ENCODE assay signal across 24 cellular contexts in genomic region chr4:109383823-109384222, GRCh38. TPM values are rescaled to one million over a fixed set of nuclear protein-coding genes. Genes with fewer than 3 reads are reported as not detected.
DNase-seq lines count a peak whose midpoint lies in the region; TF ChIP-seq lines count a peak whose summit lies in the region.
"Had no signal": no experiment of that assay in that cellular context is flagged by ENCODE, and none has a peak within 500 bp of the region (broad histone marks: within the 10 kb centered on the region; RNA-seq: fewer than 3 reads in every experiment).

No MANE protein-coding gene starts in this region.

- peak overlapping the region; percentile 59 for H4K91ac ChIP-seq in mesenchymal stem cell (ENCODE audit: low read length)

- POLR2A ChIA-PET in HEK293 (lab: Yijun Ruan, JAX): no interaction called here
- POLR2A ChIA-PET in OCI-LY7 (lab: Charles Lee): no interaction called here

- H3K4me1 ChIP-seq in HEK293 (ENCODE audit: control insufficient read depth, insufficient read depth, low read length) (peaks cover 6% of the 10 kb centered on the region), OCI-LY7 (ENCODE audit: insufficient read depth, low read length, poor library complexity, severe bottlenecking) (no peaks in the 10 kb centered on the region), mesenchymal stem cell (ENCODE audit: control insufficient read depth, insufficient read depth, low read depth, low read length) (no peaks in the 10 kb centered on the region)
- no peaks in the 10 kb centered on the region for H3K4me1 ChIP-seq in effector memory CD4-positive, alpha-beta T cell (ENCODE audit: control insufficient read depth, insufficient read depth, low read length, poor library complexity, severe bottlenecking)
- H3K4me1 ChIP-seq: Caco-2 had no signal

- WGBS in mesenchymal stem cell: 94% methylated on average over 6 of the region's 6 CpGs

- no peak overlapping the region for H3K23ac ChIP-seq in mesenchymal stem cell (ENCODE audit: low read length in 2 of 2)

- no peak overlapping the region for H2AK5ac ChIP-seq in mesenchymal stem cell (ENCODE audit: low read length, severe bottlenecking)

- H3K14ac ChIP-seq in mesenchymal stem cell (ENCODE audit: low read length in 2 of 2): no peak overlapping the region

- BruUV-seq in OCI-LY7 (replicated peaks; lab: Mats Ljungman, UMichigan): no TSS peak

- H3K4ac ChIP-seq in mesenchymal stem cell (ENCODE audit: low read depth in 1 of 2, low read length in 2 of 2): no peak overlapping the region

- no peak overlapping the region for H3K9ac ChIP-seq in mesenchymal stem cell (ENCODE audit: low read length)
- H3K9ac ChIP-seq: BLaER1 treated with 17β-estradiol and CSF1 and Interleukin-3, amounts not matched to agents 10 nM and 100 nM had no signal

- DNase-seq in DMS 273 (lab: John Stamatoyannopoulos, UW; ENCODE audit: unreplicated experiment) (peak; percentile 9), DMS 273 treated with DMSO at 0.1 percent for 48 hours (lab: John Stamatoyannopoulos, UW) (no peak), OCI-LY7 (ENCODE audit: low spot score) (peak; percentile 7), mesenchymal stem cell (no peak), HuH-7 (ENCODE audit: low spot score) (no peak), AG08395 (ENCODE audit: low spot score) (no peak)
- DNase-seq in effector memory CD4-positive, alpha-beta T cell: no peak
- DNase-seq: ACHN; Caco-2; CD4-positive, alpha-beta memory T cell; DMS153; GDM1; Karpas-422; NCI-H1417 treated with DMSO at 0.1 percent for 48 hours; NCI-H1930; NCI-H446; NCI-H526 treated with DMSO at 0.1 percent for 48 hours; OCI-M1; SW 1271; T-helper 17 cell had no signal

- peaks cover 4 to 6% of the 10 kb centered on the region in 2 experiments for H3K27me3 ChIP-seq in mesenchymal stem cell (ENCODE audit: control insufficient read depth in 1 of 2, insufficient read depth in 1 of 2, low read length in 2 of 2)
- H3K27me3 ChIP-seq in effector memory CD4-positive, alpha-beta T cell (replicated peaks; ENCODE audit: control insufficient read depth, insufficient read depth, low read length, poor library complexity, severe bottlenecking): no peaks in the 10 kb centered on the region
- H3K27me3 ChIP-seq: BLaER1 treated with 17β-estradiol and CSF1 and Interleukin-3, amounts not matched to agents 10 nM and 100 nM had no signal

- no peaks in the 10 kb centered on the region for H3K79me1 ChIP-seq in mesenchymal stem cell (replicated peaks; ENCODE audit: low read length, poor library complexity, severe bottlenecking)

- H2AFZ ChIP-seq in OCI-LY7 (ENCODE audit: low read length): no peak overlapping the region
- no peak overlapping the region for H2AFZ ChIP-seq in mesenchymal stem cell (ENCODE audit: low read depth, low read length)

- CTCF ChIA-PET in HEK293 (lab: Yijun Ruan, JAX): no interaction called here
- CTCF ChIA-PET in OCI-LY7 (lab: Charles Lee; ENCODE audit: unreplicated experiment): interaction anchor here (0.5 kb wide), 1 partner anchor 32 kb away, joined by 4 read pairs; no protein-coding TSS in a partner anchor

- H3K36me3 ChIP-seq in HEK293 (ENCODE audit: control insufficient read depth in 2 of 2, insufficient read depth in 1 of 2, low read length in 2 of 2) (no peaks in the 10 kb centered on the region), OCI-LY7 (ENCODE audit: insufficient read depth, low read length) (no peaks in the 10 kb centered on the region), mesenchymal stem cell (ENCODE audit: control insufficient read depth in 1 of 2, insufficient read depth in 2 of 2, low read depth in 1 of 2, low read length in 2 of 2) (no peaks in the 10 kb centered on the region)
- no peaks in the 10 kb centered on the region for H3K36me3 ChIP-seq in effector memory CD4-positive, alpha-beta T cell (ENCODE audit: control insufficient read depth, insufficient read depth, low read length)
- H3K36me3 ChIP-seq: BLaER1 treated with 17β-estradiol and CSF1 and Interleukin-3, amounts not matched to agents 10 nM and 100 nM had no signal

- no peak overlapping the region for H3K27ac ChIP-seq in HEK293 (ENCODE audit: extremely low read depth, low read depth, low read length)
- no peak overlapping the region for H3K27ac ChIP-seq in OCI-LY7 (ENCODE audit: low read depth, low read length, poor library complexity, severe bottlenecking)
- H3K27ac ChIP-seq in mesenchymal stem cell (ENCODE audit: low read length, poor library complexity, severe bottlenecking): no peak overlapping the region
- H3K27ac ChIP-seq in effector memory CD4-positive, alpha-beta T cell (ENCODE audit: insufficient read depth, low read length, poor library complexity, severe bottlenecking): no peak overlapping the region
- H3K27ac ChIP-seq: 22Rv1; BLaER1 treated with 17β-estradiol and CSF1 and Interleukin-3, amounts not matched to agents 10 nM and 100 nM; SK-N-MC had no signal

- H4K8ac ChIP-seq in mesenchymal stem cell (ENCODE audit: low read length): no peak overlapping the region

- H3K18ac ChIP-seq in mesenchymal stem cell (ENCODE audit: low read depth in 1 of 2, low read length in 2 of 2): no peak overlapping the region

- TF ChIP-seq CTCF in HEK293 (tag by site-specific recombination; IDR thresholded peaks at IDR 0.05): no peak
- no peak for TF ChIP-seq CTCF in OCI-LY7 (conservative IDR thresholded peaks at IDR 0.05; ENCODE audit: low read length)

- no peak overlapping the region for H2BK5ac ChIP-seq in mesenchymal stem cell (ENCODE audit: low read depth, low read length, poor library complexity, severe bottlenecking)

- intact Hi-C loops in OCI-LY7 (cut with micrococcal nuclease; ENCODE audit: unreplicated experiment): no loop called here

- H4K20me1 ChIP-seq in OCI-LY7 (ENCODE audit: insufficient read depth, low read length): no peaks in the 10 kb centered on the region
- H4K20me1 ChIP-seq: BLaER1 treated with 17β-estradiol and CSF1 and Interleukin-3, amounts not matched to agents 10 nM and 100 nM had no signal

- no peaks in the 10 kb centered on the region for H3K9me2 ChIP-seq in OCI-LY7 (ENCODE audit: insufficient read depth, low read length)

- no peak overlapping the region for H3K4me3 ChIP-seq in HEK293 (ENCODE audit: low read depth, low read length)
- no peak overlapping the region for H3K4me3 ChIP-seq in OCI-LY7 (ENCODE audit: low read depth, low read length, poor library complexity, severe bottlenecking)
- peak overlapping the region in 1 of 2 experiments; percentile 9 for H3K4me3 ChIP-seq in mesenchymal stem cell (ENCODE audit: insufficient read depth in 1 of 2, low read depth in 1 of 2, low read length in 2 of 2)
- no peak overlapping the region for H3K4me3 ChIP-seq in effector memory CD4-positive, alpha-beta T cell (ENCODE audit: insufficient read depth, low read depth, low read length, poor library complexity, severe bottlenecking)
- H3K4me3 ChIP-seq: BLaER1 treated with 17β-estradiol and CSF1 and Interleukin-3, amounts not matched to agents 10 nM and 100 nM; SK-N-MC had no signal

- H3K4me2 ChIP-seq in OCI-LY7 (ENCODE audit: low read length): no peak overlapping the region
- H3K4me2 ChIP-seq in mesenchymal stem cell (ENCODE audit: low read length, poor library complexity, severe bottlenecking): no peak overlapping the region
- H3K4me2 ChIP-seq: BLaER1 treated with 17β-estradiol and CSF1 and Interleukin-3, amounts not matched to agents 10 nM and 100 nM had no signal

- H3K79me2 ChIP-seq in OCI-LY7 (ENCODE audit: insufficient read depth, low read depth, low read length): no peaks in the 10 kb centered on the region

- H2BK12ac ChIP-seq in mesenchymal stem cell (ENCODE audit: low read length in 2 of 2): no peak overlapping the region

- H3K9me3 ChIP-seq in HEK293 (ENCODE audit: control insufficient read depth, insufficient read depth, low read depth, low read length) (no peaks in the 10 kb centered on the region), OCI-LY7 (ENCODE audit: low read length) (no peaks in the 10 kb centered on the region), mesenchymal stem cell (ENCODE audit: control insufficient read depth, low read length) (no peaks in the 10 kb centered on the region)
- no peaks in the 10 kb centered on the region for H3K9me3 ChIP-seq in effector memory CD4-positive, alpha-beta T cell (ENCODE audit: control insufficient read depth, low read length)
- H3K9me3 ChIP-seq: BLaER1 treated with 17β-estradiol and CSF1 and Interleukin-3, amounts not matched to agents 10 nM and 100 nM; Caco-2 had no signal

- H2BK120ac ChIP-seq in mesenchymal stem cell (ENCODE audit: low read depth, low read length): no peak overlapping the region

- H2BK15ac ChIP-seq in mesenchymal stem cell (ENCODE audit: low read depth, poor library complexity, severe bottlenecking): no peak overlapping the region

TF ChIP-seq in HEK293, 187 proteins besides CTCF, POLR2A, EP300 and RAD21 (continues in another document):
- TF ChIP-seq ZNF184 (tag by site-specific recombination; IDR thresholded peaks at IDR 0.05) (no peak), ZNF510 (tag by site-specific recombination; IDR thresholded peaks at IDR 0.05; ENCODE audit: insufficient replicate concordance) (no peak)
- TF ChIP-seq, protein P1, sequence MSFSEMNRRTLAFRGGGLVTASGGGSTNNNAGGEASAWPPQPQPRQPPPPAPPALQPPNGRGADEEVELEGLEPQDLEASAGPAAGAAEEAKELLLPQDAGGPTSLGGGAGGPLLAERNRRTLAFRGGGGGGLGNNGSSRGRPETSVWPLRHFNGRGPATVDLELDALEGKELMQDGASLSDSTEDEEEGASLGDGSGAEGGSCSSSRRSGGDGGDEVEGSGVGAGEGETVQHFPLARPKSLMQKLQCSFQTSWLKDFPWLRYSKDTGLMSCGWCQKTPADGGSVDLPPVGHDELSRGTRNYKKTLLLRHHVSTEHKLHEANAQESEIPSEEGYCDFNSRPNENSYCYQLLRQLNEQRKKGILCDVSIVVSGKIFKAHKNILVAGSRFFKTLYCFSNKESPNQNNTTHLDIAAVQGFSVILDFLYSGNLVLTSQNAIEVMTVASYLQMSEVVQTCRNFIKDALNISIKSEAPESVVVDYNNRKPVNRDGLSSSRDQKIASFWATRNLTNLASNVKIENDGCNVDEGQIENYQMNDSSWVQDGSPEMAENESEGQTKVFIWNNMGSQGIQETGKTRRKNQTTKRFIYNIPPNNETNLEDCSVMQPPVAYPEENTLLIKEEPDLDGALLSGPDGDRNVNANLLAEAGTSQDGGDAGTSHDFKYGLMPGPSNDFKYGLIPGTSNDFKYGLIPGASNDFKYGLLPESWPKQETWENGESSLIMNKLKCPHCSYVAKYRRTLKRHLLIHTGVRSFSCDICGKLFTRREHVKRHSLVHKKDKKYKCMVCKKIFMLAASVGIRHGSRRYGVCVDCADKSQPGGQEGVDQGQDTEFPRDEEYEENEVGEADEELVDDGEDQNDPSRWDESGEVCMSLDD (tag by site-specific recombination; IDR thresholded peaks at IDR 0.05): no peak

RNA-seq across cellular contexts. Expression of gene SEC24B, which starts 49.8 kb away (rescaled TPM):
- total RNA-seq in OCI-LY7 (2014; rRNA removed; shearing (Covaris generic)): 8.7 and 13.1 TPM in 2 replicates
- 26.3 and 28.6 TPM in 2 replicates for total RNA-seq in OCI-LY7 (2022)
- 26.9 TPM for polyA plus RNA-seq in mesenchymal stem cell (2013, experiment 1 of 2)
- 26.3 TPM for polyA plus RNA-seq in mesenchymal stem cell (2013, experiment 2 of 2)

Comparison
In these comparisons a context has a peak if more than half of its experiments do, and no peak if none do; other contexts are left out.
1. DNase-seq: peak in DMS 273 (single experiment) and OCI-LY7 (single experiment); none in DMS 273 treated with DMSO at 0.1 percent for 48 hours (single experiment), mesenchymal stem cell (single experiment), HuH-7 (single experiment), effector memory CD4-positive, alpha-beta T cell (0 of 3) and AG08395 (single experiment).